Comparison of ENCODE assay signal across 1 cellular context in genomic region chr2:222707689-222708273, GRCh38.
TF ChIP-seq lines count a peak whose summit lies in the region.

No MANE protein-coding gene starts in this region.

TF ChIP-seq in K562, 482 proteins besides CTCF, POLR2A, EP300 and RAD21:
- TF ChIP-seq, protein P1, sequence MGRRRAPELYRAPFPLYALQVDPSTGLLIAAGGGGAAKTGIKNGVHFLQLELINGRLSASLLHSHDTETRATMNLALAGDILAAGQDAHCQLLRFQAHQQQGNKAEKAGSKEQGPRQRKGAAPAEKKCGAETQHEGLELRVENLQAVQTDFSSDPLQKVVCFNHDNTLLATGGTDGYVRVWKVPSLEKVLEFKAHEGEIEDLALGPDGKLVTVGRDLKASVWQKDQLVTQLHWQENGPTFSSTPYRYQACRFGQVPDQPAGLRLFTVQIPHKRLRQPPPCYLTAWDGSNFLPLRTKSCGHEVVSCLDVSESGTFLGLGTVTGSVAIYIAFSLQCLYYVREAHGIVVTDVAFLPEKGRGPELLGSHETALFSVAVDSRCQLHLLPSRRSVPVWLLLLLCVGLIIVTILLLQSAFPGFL (CRISPR knock-in tag; IDR thresholded peaks at IDR 0.05): no peak
- TF ChIP-seq CCAR2 (IDR thresholded peaks at IDR 0.05; ENCODE audit: low read depth, low read length) (no peak), PRDM10 (IDR thresholded peaks at IDR 0.05; ENCODE audit: partially characterized antibody) (peak; percentile 39), KDM1A (IDR thresholded peaks at IDR 0.05) (0 out of 4 replicates have a peak, but pooled peaks of 1 of the 2 experiments have one; percentile 7), POLR2B (IDR thresholded peaks at IDR 0.05; ENCODE audit: low read depth, partially characterized antibody) (no peak), CREM (IDR thresholded peaks at IDR 0.05; ENCODE audit: low read depth) (peak; percentile 58; the same call in 1 of the 2 replicates), HDGF (IDR thresholded peaks at IDR 0.05) (no peak), ZNF707 (CRISPR knock-in tag; conservative IDR thresholded peaks at IDR 0.05) (no peak), TAF9B (IDR thresholded peaks at IDR 0.05; ENCODE audit: partially characterized antibody) (no peak), CREB1 (IDR thresholded peaks at IDR 0.05) (peak; percentile 15; the same call in 1 of the 2 replicates), CREB1 (CRISPR knock-in tag; IDR thresholded peaks at IDR 0.05) (no peak)
- TF ChIP-seq, protein P2, sequence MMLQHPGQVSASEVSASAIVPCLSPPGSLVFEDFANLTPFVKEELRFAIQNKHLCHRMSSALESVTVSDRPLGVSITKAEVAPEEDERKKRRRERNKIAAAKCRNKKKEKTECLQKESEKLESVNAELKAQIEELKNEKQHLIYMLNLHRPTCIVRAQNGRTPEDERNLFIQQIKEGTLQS (IDR thresholded peaks at IDR 0.05): peak; percentile 40
- TF ChIP-seq, protein P2 (CRISPR knock-in tag; conservative IDR thresholded peaks at IDR 0.05): no peak
- TF ChIP-seq, protein P3, sequence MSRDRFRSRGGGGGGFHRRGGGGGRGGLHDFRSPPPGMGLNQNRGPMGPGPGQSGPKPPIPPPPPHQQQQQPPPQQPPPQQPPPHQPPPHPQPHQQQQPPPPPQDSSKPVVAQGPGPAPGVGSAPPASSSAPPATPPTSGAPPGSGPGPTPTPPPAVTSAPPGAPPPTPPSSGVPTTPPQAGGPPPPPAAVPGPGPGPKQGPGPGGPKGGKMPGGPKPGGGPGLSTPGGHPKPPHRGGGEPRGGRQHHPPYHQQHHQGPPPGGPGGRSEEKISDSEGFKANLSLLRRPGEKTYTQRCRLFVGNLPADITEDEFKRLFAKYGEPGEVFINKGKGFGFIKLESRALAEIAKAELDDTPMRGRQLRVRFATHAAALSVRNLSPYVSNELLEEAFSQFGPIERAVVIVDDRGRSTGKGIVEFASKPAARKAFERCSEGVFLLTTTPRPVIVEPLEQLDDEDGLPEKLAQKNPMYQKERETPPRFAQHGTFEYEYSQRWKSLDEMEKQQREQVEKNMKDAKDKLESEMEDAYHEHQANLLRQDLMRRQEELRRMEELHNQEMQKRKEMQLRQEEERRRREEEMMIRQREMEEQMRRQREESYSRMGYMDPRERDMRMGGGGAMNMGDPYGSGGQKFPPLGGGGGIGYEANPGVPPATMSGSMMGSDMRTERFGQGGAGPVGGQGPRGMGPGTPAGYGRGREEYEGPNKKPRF (IDR thresholded peaks at IDR 0.05; ENCODE audit: low read depth, low read length): no peak
